In genomic region chr2:225002039-225002655, GRCh38 we compare ENCODE assay signal across 8 cellular contexts. TPM values are rescaled to one million over a fixed set of nuclear protein-coding genes. Genes with fewer than 3 reads are reported as not detected.
DNase-seq lines count a peak whose midpoint lies in the region; FAIRE-seq and TF ChIP-seq lines count a peak whose summit lies in the region.

No MANE protein-coding gene starts in this region.

- H3K27me3 ChIP-seq in left ventricle myocardium inferior (ENCODE audit: low read depth), result no peaks in the 10 kb centered on the region

- H3K27ac ChIP-seq in left ventricle myocardium inferior (replicated peaks), result no peak overlapping the region

- H3K27ac Mint-ChIP-seq in activated naive CD4-positive, alpha-beta T cell treated with anti-CD3 and anti-CD28 coated beads, Interleukin-2, amount 10 ng/mL, durations not matched to agents 7 days and 5 days, result peak overlapping the region; percentile 49

- no peaks in the 10 kb centered on the region for H3K36me3 ChIP-seq in left ventricle myocardium inferior

- intact Hi-C loops in left ventricle myocardium inferior (cut with micrococcal nuclease), result no loop called here

- DNase-seq in D721Med (ENCODE audit: insufficient read length, low spot score), result no peak
- peak; percentile 55 for DNase-seq in GM20000 (ENCODE audit: low spot score)
- peak; percentile 45 for DNase-seq in HT1080 (ENCODE audit: low read depth)
- peak; percentile 72 for DNase-seq in RPMI7951 (ENCODE audit: low read depth)
- DNase-seq in activated naive CD4-positive, alpha-beta T cell treated with anti-CD3 and anti-CD28 coated beads, Interleukin-2, amount 10 ng/mL, durations not matched to agents 7 days and 5 days, result peak; percentile 75
- no peak for DNase-seq in left ventricle myocardium inferior
- peak; percentile 57 for DNase-seq in smooth muscle cell of the brain vasculature (ENCODE audit: low read depth, low spot score)
- no peak for DNase-seq in epidermal melanocyte (ENCODE audit: insufficient read length, low spot score)

- H3K4me3 ChIP-seq in left ventricle myocardium inferior, result no peak overlapping the region

- no peak overlapping the region for H3K4me3 Mint-ChIP-seq in activated naive CD4-positive, alpha-beta T cell treated with anti-CD3 and anti-CD28 coated beads, Interleukin-2, amount 10 ng/mL, durations not matched to agents 7 days and 5 days

- H3K9me3 ChIP-seq in left ventricle myocardium inferior (replicated peaks), result no peaks in the 10 kb centered on the region

- H3K27me3 Mint-ChIP-seq in activated naive CD4-positive, alpha-beta T cell treated with anti-CD3 and anti-CD28 coated beads, Interleukin-2, amount 10 ng/mL, durations not matched to agents 7 days and 5 days, result no peaks in the 10 kb centered on the region

- no peaks in the 10 kb centered on the region for H3K9me3 Mint-ChIP-seq in activated naive CD4-positive, alpha-beta T cell treated with anti-CD3 and anti-CD28 coated beads, Interleukin-2, amount 10 ng/mL, durations not matched to agents 7 days and 5 days

- no peak for FAIRE-seq in D721Med (lab: Jason Lieb, UNC)

- CTCF ChIA-PET in activated naive CD4-positive, alpha-beta T cell treated with anti-CD3 and anti-CD28 coated beads, Interleukin-2, amount 10 ng/mL, durations not matched to agents 7 days and 5 days (lab: Charles Lee), result interaction anchor here (0.7 to 4.7 kb wide), 25 partner anchors 9 to 660 kb away, joined by 3 to 28 read pairs (median 3); no protein-coding TSS in a partner anchor

- peaks cover 50% of the 10 kb centered on the region for H3K36me3 Mint-ChIP-seq in activated naive CD4-positive, alpha-beta T cell treated with anti-CD3 and anti-CD28 coated beads, Interleukin-2, amount 10 ng/mL, durations not matched to agents 7 days and 5 days

- TF ChIP-seq CTCF in D721Med (IDR thresholded peaks at IDR 0.05; ENCODE audit: insufficient read depth, missing control alignments), result peak; percentile 71
- peak; percentile 52 for TF ChIP-seq CTCF in GM20000 (IDR thresholded peaks at IDR 0.05; ENCODE audit: extremely low read depth, missing control alignments)
- peak; percentile 67 for TF ChIP-seq CTCF in left ventricle myocardium inferior (IDR thresholded peaks at IDR 0.05; ENCODE audit: borderline replicate concordance)

- peaks cover 71% of the 10 kb centered on the region for H3K4me1 Mint-ChIP-seq in activated naive CD4-positive, alpha-beta T cell treated with anti-CD3 and anti-CD28 coated beads, Interleukin-2, amount 10 ng/mL, durations not matched to agents 7 days and 5 days

- H3K4me1 ChIP-seq in left ventricle myocardium inferior, result no peaks in the 10 kb centered on the region

RNA-seq across cellular contexts. Expression of gene DOCK10, which starts 40.1 kb away (rescaled TPM):
- 49.4 and 52.9 TPM in 2 replicates for total RNA-seq in HT1080 (2014; rRNA removed; shearing (Covaris generic))
- 20.0 and 21.7 TPM in 2 replicates for polyA plus RNA-seq in HT1080 (2015; cell fraction: cytosol; rRNA removed)
- 50.5 and 54.2 TPM in 2 replicates for polyA plus RNA-seq in HT1080 (2015; cell fraction: nucleus; rRNA removed)
- total RNA-seq in RPMI7951 (2014; rRNA removed; shearing (Covaris generic)), result 42.8 and 45.6 TPM in 2 replicates
- total RNA-seq in left ventricle myocardium inferior, result 1.6 TPM

Comparison
In these comparisons a context has a peak if more than half of its experiments do, and no peak if none do; other contexts are left out.
1. DNase-seq: peak in GM20000 (single experiment), HT1080 (single experiment), RPMI7951 (single experiment), activated naive CD4-positive, alpha-beta T cell treated with anti-CD3 and anti-CD28 coated beads, Interleukin-2, amount 10 ng/mL, durations not matched to agents 7 days and 5 days (single experiment) and smooth muscle cell of the brain vasculature (single experiment); none in D721Med (single experiment), left ventricle myocardium inferior (single experiment) and epidermal melanocyte (single experiment).
2. RNA of gene DOCK10, which starts 40.1 kb away (total RNA-seq): 49.4 to 52.9 TPM in HT1080 and 42.8 to 45.6 TPM in RPMI7951; 1.6 TPM in left ventricle myocardium inferior (single experiment); every median in the first group is over 10 times any median in the second.
3. Peak in every context shown above with its lines, with median percentiles within 50 percentile points of each other: CTCF ChIP-seq.